ENCODE assay signal across 17 cellular contexts in genomic region chrX:32421266-32421665, GRCh38.
DNase-seq lines count a peak whose midpoint lies in the region; ATAC-seq, FAIRE-seq and TF ChIP-seq lines count a peak whose summit lies in the region.
"Had no signal": no experiment of that assay in that cellular context is flagged by ENCODE, and none has a peak within 500 bp of the region (broad histone marks: within the 10 kb centered on the region; RNA-seq: fewer than 3 reads in every experiment).

No MANE protein-coding gene starts in this region.

- H3K27me3 Mint-ChIP-seq in CD4-positive, alpha-beta T cell = no peaks in the 10 kb centered on the region
- H3K27me3 Mint-ChIP-seq in WTC11 (ENCODE audit: low read depth) = no peaks in the 10 kb centered on the region

- no peak for FAIRE-seq in bronchial epithelial cell (lab: Jason Lieb, UNC)
- FAIRE-seq: G401.6, GM12892 had no signal

- no peaks in the 10 kb centered on the region for H3K4me1 ChIP-seq in mesenchymal stem cell (ENCODE audit: control insufficient read depth, insufficient read depth, low read depth, low read length)
- H3K4me1 ChIP-seq: Caco-2 had no signal

- no peak overlapping the region for H3K27ac ChIP-seq in mesenchymal stem cell (ENCODE audit: low read length, poor library complexity, severe bottlenecking)
- no peak overlapping the region for H3K27ac ChIP-seq in CD4-positive, alpha-beta T cell (ENCODE audit: low read depth, low read length)

- no peak overlapping the region for H3K4me2 ChIP-seq in mesenchymal stem cell (ENCODE audit: low read length, poor library complexity, severe bottlenecking)

- TF ChIP-seq CTCF in bronchial epithelial cell (IDR thresholded peaks at IDR 0.05; ENCODE audit: insufficient read depth, low read length, severe bottlenecking) = no peak
- no peak for TF ChIP-seq CTCF in CD4-positive, alpha-beta T cell (IDR thresholded peaks at IDR 0.05)
- TF ChIP-seq CTCF in WTC11 (IDR thresholded peaks at IDR 0.05) = no peak

- WGBS in mesenchymal stem cell = 0% methylated on average over 2 of the region's 3 CpGs

- H3K4me3 ChIP-seq in bronchial epithelial cell (ENCODE audit: low read depth, low read length) (no peak overlapping the region), mesenchymal stem cell (ENCODE audit: insufficient read depth in 1 of 2, low read depth in 1 of 2, low read length in 2 of 2) (no peak overlapping the region)

- intact Hi-C loops in CD4-positive, alpha-beta T cell (cut with DNase I, micrococcal nuclease) = no loop called here

- H3K18ac ChIP-seq in mesenchymal stem cell (ENCODE audit: low read depth in 1 of 2, low read length in 2 of 2) = no peak overlapping the region

- H3K9me3 ChIP-seq in mesenchymal stem cell (ENCODE audit: control insufficient read depth, low read length) = no peaks in the 10 kb centered on the region
- no peaks in the 10 kb centered on the region for H3K9me3 ChIP-seq in CD4-positive, alpha-beta T cell (ENCODE audit: control insufficient read depth, low read length)
- H3K9me3 ChIP-seq: Caco-2 had no signal

- H3K27me3 ChIP-seq in bronchial epithelial cell (ENCODE audit: control insufficient read depth, insufficient read depth, low read length) (no peaks in the 10 kb centered on the region), mesenchymal stem cell (ENCODE audit: control insufficient read depth in 1 of 2, insufficient read depth in 1 of 2, low read length in 2 of 2) (no peaks in the 10 kb centered on the region)
- H3K27me3 ChIP-seq in CD4-positive, alpha-beta T cell (ENCODE audit: control insufficient read depth, insufficient read depth, low read length) = no peaks in the 10 kb centered on the region

- no peak overlapping the region for H3K23ac ChIP-seq in mesenchymal stem cell (ENCODE audit: low read length in 2 of 2)

- H3K36me3 ChIP-seq in bronchial epithelial cell (ENCODE audit: control insufficient read depth, insufficient read depth, low read length) = no peaks in the 10 kb centered on the region
- no peaks in the 10 kb centered on the region for H3K36me3 ChIP-seq in mesenchymal stem cell (ENCODE audit: control insufficient read depth in 1 of 2, insufficient read depth in 2 of 2, low read depth in 1 of 2, low read length in 2 of 2)

- no peaks in the 10 kb centered on the region for H3K79me1 ChIP-seq in mesenchymal stem cell (replicated peaks; ENCODE audit: low read length, poor library complexity, severe bottlenecking)

- H4K91ac ChIP-seq in mesenchymal stem cell (ENCODE audit: low read length) = no peak overlapping the region

- peak; percentile 64 for DNase-seq in LHCN-M2 (ENCODE audit: low read depth)
- peak; percentile 0 for DNase-seq in bronchial epithelial cell (ENCODE audit: low read depth)
- DNase-seq in mesenchymal stem cell = peak; percentile 40
- no peak for DNase-seq in NCI-H82 treated with DMSO at 0.1 percent for 48 hours (lab: John Stamatoyannopoulos, UW; ENCODE audit: unreplicated experiment)
- no peak for DNase-seq in CD4-positive, alpha-beta T cell
- DNase-seq in WTC11 (ENCODE audit: low spot score) = no peak
- DNase-seq: 8988T; C1 segment of cervical spinal cord; Caco-2; CD8-positive, alpha-beta T cell; DMS153; DND-41; GOT3; H7; HCEC 1CT had no signal

- ATAC-seq in CD4-positive, alpha-beta T cell (ENCODE audit: poor library complexity) = no peak
- no peak for ATAC-seq in WTC11
- ATAC-seq: CD8-positive, alpha-beta T cell had no signal

- H3K4me3 Mint-ChIP-seq in CD4-positive, alpha-beta T cell = no peak overlapping the region
- no peak overlapping the region for H3K4me3 Mint-ChIP-seq in WTC11
- H3K4me3 Mint-ChIP-seq: CD8-positive, alpha-beta T cell had no signal

- no peak overlapping the region for H4K8ac ChIP-seq in mesenchymal stem cell (ENCODE audit: low read length)

- H3K27ac Mint-ChIP-seq in CD4-positive, alpha-beta T cell = no peak overlapping the region
- no peak overlapping the region for H3K27ac Mint-ChIP-seq in WTC11
- H3K27ac Mint-ChIP-seq: CD8-positive, alpha-beta T cell had no signal

- no peak overlapping the region for H3K14ac ChIP-seq in mesenchymal stem cell (ENCODE audit: low read length in 2 of 2)

- H2BK12ac ChIP-seq in mesenchymal stem cell (ENCODE audit: low read length in 2 of 2) = no peak overlapping the region

- no peak overlapping the region for H3K9ac ChIP-seq in mesenchymal stem cell (ENCODE audit: low read length)

- H3K9me3 Mint-ChIP-seq in CD4-positive, alpha-beta T cell = no peaks in the 10 kb centered on the region
- peaks cover 3% of the 10 kb centered on the region; the same call in 1 of the 2 replicates for H3K9me3 Mint-ChIP-seq in WTC11
- H3K9me3 Mint-ChIP-seq: CD8-positive, alpha-beta T cell had no signal

- CTCF ChIA-PET in CD4-positive, alpha-beta T cell (lab: Charles Lee) = no interaction called here
- CTCF ChIA-PET in WTC11 (lab: Charles Lee) = no interaction called here

- POLR2A ChIA-PET in CD4-positive, alpha-beta T cell (lab: Charles Lee) = no interaction called here
- POLR2A ChIA-PET in WTC11 (lab: Charles Lee) = no interaction called here

- H2BK120ac ChIP-seq in mesenchymal stem cell (ENCODE audit: low read depth, low read length) = no peak overlapping the region

- no peaks in the 10 kb centered on the region for H3K36me3 Mint-ChIP-seq in CD4-positive, alpha-beta T cell (ENCODE audit: low read depth)
- H3K36me3 Mint-ChIP-seq in WTC11 = no peaks in the 10 kb centered on the region
- H3K36me3 Mint-ChIP-seq: CD8-positive, alpha-beta T cell had no signal

- no peak overlapping the region for H2AFZ ChIP-seq in mesenchymal stem cell (ENCODE audit: low read depth, low read length)

- no peak overlapping the region for H2BK5ac ChIP-seq in mesenchymal stem cell (ENCODE audit: low read depth, low read length, poor library complexity, severe bottlenecking)

- no peak overlapping the region for H2AK5ac ChIP-seq in mesenchymal stem cell (ENCODE audit: low read length, severe bottlenecking)

- no peak overlapping the region for H2BK15ac ChIP-seq in mesenchymal stem cell (ENCODE audit: low read depth, poor library complexity, severe bottlenecking)

- H3K4me1 Mint-ChIP-seq in CD4-positive, alpha-beta T cell (ENCODE audit: low read depth) = no peaks in the 10 kb centered on the region
- no peaks in the 10 kb centered on the region for H3K4me1 Mint-ChIP-seq in WTC11

- no peak overlapping the region for H3K4ac ChIP-seq in mesenchymal stem cell (ENCODE audit: low read depth in 1 of 2, low read length in 2 of 2)

TF ChIP-seq in WTC11, 78 proteins besides CTCF, POLR2A, EP300 and RAD21 (continues in another document):
- TF ChIP-seq STAT6 (CRISPR knock-in tag; conservative IDR thresholded peaks at IDR 0.05; ENCODE audit: low read depth) (no peak), AFF4 (CRISPR knock-in tag; IDR thresholded peaks at IDR 0.05; ENCODE audit: borderline replicate concordance) (no peak)

Comparison
In these comparisons a context has a peak if more than half of its experiments do, and no peak if none do; other contexts are left out.
1. DNase-seq: peak in LHCN-M2 (single experiment), bronchial epithelial cell (single experiment) and mesenchymal stem cell (single experiment); none in NCI-H82 treated with DMSO at 0.1 percent for 48 hours (single experiment), CD4-positive, alpha-beta T cell (0 of 10) and WTC11 (single experiment).